12 cellular contexts compared by ENCODE assay signal in genomic region chr4:104128850-104129213, GRCh38.
A peak's percentile ranks its signal among the peaks of the same experiment; 100 is the strongest.
DNase-seq lines count a peak whose midpoint lies in the region; ATAC-seq and TF ChIP-seq lines count a peak whose summit lies in the region.
"Had no signal": no experiment of that assay in that cellular context is flagged by ENCODE, and none has a peak within 500 bp of the region (broad histone marks: within the 10 kb centered on the region; RNA-seq: fewer than 3 reads in every experiment).

No MANE protein-coding gene starts in this region.

- ATAC-seq in GM19452 (IDR thresholded peaks at IDR 0.05; ENCODE audit: unreplicated experiment), result peak; percentile 70
- ATAC-seq: activated T-helper 17 cell treated with anti-CD3 and anti-CD28 coated beads, Interleukin-2, amount 50 U/mL, for 72 hours had no signal

- H3K36me3 ChIP-seq in hepatocyte (replicated peaks; ENCODE audit: insufficient read depth, low read depth), result no peaks in the 10 kb centered on the region
- no peaks in the 10 kb centered on the region for H3K36me3 ChIP-seq in smooth muscle cell (ENCODE audit: low read depth)
- no peaks in the 10 kb centered on the region for H3K36me3 ChIP-seq in right atrium auricular region

- H4K20me1 ChIP-seq in hepatocyte (ENCODE audit: insufficient read depth, poor library complexity, severe bottlenecking), result no peaks in the 10 kb centered on the region
- H4K20me1 ChIP-seq in smooth muscle cell (ENCODE audit: low read depth), result no peaks in the 10 kb centered on the region

- H3K4me1 ChIP-seq in hepatocyte (ENCODE audit: insufficient read depth), result peaks cover 11% of the 10 kb centered on the region
- H3K4me1 ChIP-seq in smooth muscle cell (ENCODE audit: low read depth), result no peaks in the 10 kb centered on the region
- H3K4me1 ChIP-seq in right atrium auricular region, result no peaks in the 10 kb centered on the region

- no peaks in the 10 kb centered on the region for H3F3A ChIP-seq in smooth muscle cell (ENCODE audit: low read depth)

- TF ChIP-seq CTCF in hepatocyte (IDR thresholded peaks at IDR 0.05; ENCODE audit: poor library complexity) (no peak), smooth muscle cell (IDR thresholded peaks at IDR 0.05; ENCODE audit: borderline replicate concordance, insufficient read depth, poor library complexity, severe bottlenecking) (no peak), right atrium auricular region (IDR thresholded peaks at IDR 0.05) (no peak)

- H3K27ac ChIP-seq in hepatocyte, result peak overlapping the region; percentile 41
- no peak overlapping the region for H3K27ac ChIP-seq in smooth muscle cell (ENCODE audit: low read depth)
- H3K27ac ChIP-seq in right atrium auricular region, result no peak overlapping the region

- H3K9me2 ChIP-seq in hepatocyte (replicated peaks; ENCODE audit: insufficient read depth), result no peaks in the 10 kb centered on the region

- H3K4me3 ChIP-seq in hepatocyte, result no peak overlapping the region
- H3K4me3 ChIP-seq in smooth muscle cell, result peak overlapping the region; percentile 19
- no peak overlapping the region for H3K4me3 ChIP-seq in right atrium auricular region

- H3K4me2 ChIP-seq in hepatocyte (peak overlapping the region; percentile 59), smooth muscle cell (peak overlapping the region; percentile 24)

- H2AFZ ChIP-seq in hepatocyte, result no peak overlapping the region
- no peak overlapping the region for H2AFZ ChIP-seq in smooth muscle cell (ENCODE audit: low read depth)

- H3K79me2 ChIP-seq in hepatocyte (no peaks in the 10 kb centered on the region), smooth muscle cell (ENCODE audit: low read depth) (no peaks in the 10 kb centered on the region)

- H3K9ac ChIP-seq in smooth muscle cell (ENCODE audit: low read depth), result no peak overlapping the region

- H3K9me3 ChIP-seq in hepatocyte (ENCODE audit: low read depth) (no peaks in the 10 kb centered on the region), smooth muscle cell (replicated peaks; ENCODE audit: low read depth) (no peaks in the 10 kb centered on the region), right atrium auricular region (no peaks in the 10 kb centered on the region)

- H3K27me3 ChIP-seq in hepatocyte (no peaks in the 10 kb centered on the region), smooth muscle cell (ENCODE audit: low read depth) (no peaks in the 10 kb centered on the region), right atrium auricular region (no peaks in the 10 kb centered on the region)

- DNase-seq in HPDE6-E6E7 (ENCODE audit: extremely low spot score), result peak; percentile 46
- peak; percentile 57 for DNase-seq in hepatocyte (ENCODE audit: low spot score)
- DNase-seq in smooth muscle cell (lab: John Stamatoyannopoulos, UW; ENCODE audit: unreplicated experiment), result no peak
- no peak for DNase-seq in NCI-H1048 (lab: John Stamatoyannopoulos, UW)
- no peak for DNase-seq in right atrium auricular region (ENCODE audit: low spot score)
- DNase-seq in NCI-H1694 treated with DMSO at 0.1 percent for 48 hours (lab: John Stamatoyannopoulos, UW), result no peak
- DNase-seq: activated CD4-positive, alpha-beta T cell treated with anti-CD3 and anti-CD28 coated beads for 48 hours; CD4-positive, CD25-positive, alpha-beta regulatory T cell; HCEC 1CT; SW 1271 had no signal

Comparison
In these comparisons a context has a peak if more than half of its experiments do, and no peak if none do; other contexts are left out.
1. DNase-seq: peak in HPDE6-E6E7 (single experiment) and hepatocyte (single experiment); none in smooth muscle cell (single experiment), NCI-H1048 (single experiment), right atrium auricular region (single experiment) and NCI-H1694 treated with DMSO at 0.1 percent for 48 hours (single experiment).